Comparison of ENCODE assay signal across 8 cellular contexts in the genomic region with DNA sequence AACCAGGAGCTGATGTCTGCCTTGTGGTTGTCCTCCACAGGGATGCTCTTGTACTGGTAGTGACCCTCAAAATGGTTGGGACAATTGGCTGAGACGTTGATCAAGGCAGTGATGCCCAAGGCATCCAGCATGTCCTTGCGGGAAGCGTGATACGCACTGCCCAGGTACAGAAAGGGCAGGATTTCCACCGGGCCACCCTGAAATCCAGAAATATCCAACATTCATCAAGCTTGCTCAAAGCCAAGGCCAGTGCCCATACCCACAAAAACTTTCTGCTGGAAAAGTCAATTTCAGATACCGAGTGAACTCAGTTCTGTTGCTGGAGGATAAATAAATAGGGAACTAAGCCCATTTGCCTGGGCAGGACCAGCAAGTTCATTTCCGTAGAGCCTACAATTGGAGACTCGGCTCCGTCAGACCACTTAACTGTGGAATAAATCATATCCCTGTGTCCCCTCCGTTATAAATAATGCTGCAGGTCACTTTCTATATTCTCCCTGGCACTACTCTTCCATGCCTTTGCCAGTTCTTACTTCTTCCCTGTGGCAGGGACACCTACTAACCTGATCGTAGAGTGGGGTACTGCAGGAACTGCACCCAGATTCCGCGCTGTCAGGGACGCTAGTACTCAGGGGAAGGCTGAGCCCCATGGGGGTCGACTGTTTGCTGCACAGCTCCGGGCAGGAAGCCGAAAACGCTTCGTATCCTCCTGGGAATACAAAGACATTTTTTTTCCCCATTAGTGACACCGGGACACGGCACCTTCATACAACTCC. TPM values are rescaled to one million over a fixed set of nuclear protein-coding genes. Genes with fewer than 3 reads are reported as not detected.
DNase-seq lines count a peak whose midpoint lies in the region; ATAC-seq and TF ChIP-seq lines count a peak whose summit lies in the region.

No MANE protein-coding gene starts in this region.

- peak overlapping the region; percentile 76 for H3K27ac Mint-ChIP-seq in activated T-helper 1 cell treated with anti-CD3 and anti-CD28 coated beads, Interleukin-12 subunit alpha, Interleukin-12 subunit beta, Interleukin-2, Interleukin-4 antibody, amounts not matched to agents 30 ng/mL and 10 ng/mL and 1 ng/mL, durations not matched to agents 14 hours and 24 hours and 36 hours
- H3K27ac Mint-ChIP-seq in glutamatergic neuron (ENCODE audit: unreplicated experiment) = peak overlapping the region; percentile 97

- peak; percentile 8 to 64 (median 36) for DNase-seq in stimulated activated naive CD4-positive, alpha-beta T cell (lab: John Stamatoyannopoulos, UW)
- no peak for DNase-seq in stimulated activated naive CD4-positive, alpha-beta T cell treated with Interleukin-2 at 50 U/mL for 16 hours (lab: John Stamatoyannopoulos, UW)
- DNase-seq in activated T-helper 1 cell treated with anti-CD3 and anti-CD28 coated beads, Interleukin-12 subunit alpha, Interleukin-12 subunit beta, Interleukin-2, Interleukin-4 antibody, amounts not matched to agents 30 ng/mL and 10 ng/mL and 1 ng/mL, durations not matched to agents 14 hours and 24 hours and 36 hours (ENCODE audit: low spot score) = no peak
- DNase-seq in glutamatergic neuron (peak; percentile 53), posterior vena cava (ENCODE audit: low spot score) (peak; percentile 90), KG1 (lab: John Stamatoyannopoulos, UW) (no peak), HuH-7 (ENCODE audit: low spot score) (no peak)

- H3K9me3 Mint-ChIP-seq in activated T-helper 1 cell treated with anti-CD3 and anti-CD28 coated beads, Interleukin-12 subunit alpha, Interleukin-12 subunit beta, Interleukin-2, Interleukin-4 antibody, amounts not matched to agents 30 ng/mL and 10 ng/mL and 1 ng/mL, durations not matched to agents 14 hours and 24 hours and 36 hours = no peaks in the 10 kb centered on the region
- H3K9me3 Mint-ChIP-seq in glutamatergic neuron (ENCODE audit: unreplicated experiment) = peaks cover 16% of the 10 kb centered on the region

- intact Hi-C loops in activated T-helper 1 cell treated with anti-CD3 and anti-CD28 coated beads, Interleukin-12 subunit alpha, Interleukin-12 subunit beta, Interleukin-2, Interleukin-4 antibody, amounts not matched to agents 30 ng/mL and 10 ng/mL and 1 ng/mL, durations not matched to agents 14 hours and 24 hours and 36 hours (cut with micrococcal nuclease) = loop anchor here (2.0 to 10.0 kb wide), 4 partner anchors 559 to 1115 kb away; a partner anchor contains a TSS
- intact Hi-C loops in posterior vena cava (cut with DNase I) = loop anchor here (5.0 to 10.0 kb wide), 3 partner anchors 103 to 165 kb away; no protein-coding TSS in a partner anchor

- peaks cover 19% of the 10 kb centered on the region for H3K36me3 Mint-ChIP-seq in activated T-helper 1 cell treated with anti-CD3 and anti-CD28 coated beads, Interleukin-12 subunit alpha, Interleukin-12 subunit beta, Interleukin-2, Interleukin-4 antibody, amounts not matched to agents 30 ng/mL and 10 ng/mL and 1 ng/mL, durations not matched to agents 14 hours and 24 hours and 36 hours (ENCODE audit: low read depth)
- no peaks in the 10 kb centered on the region for H3K36me3 Mint-ChIP-seq in glutamatergic neuron (ENCODE audit: unreplicated experiment)

- ATAC-seq in HG02981 (IDR thresholded peaks at IDR 0.05; ENCODE audit: unreplicated experiment) = no peak

- no peak for TF ChIP-seq CTCF in glutamatergic neuron (IDR thresholded peaks at IDR 0.05; ENCODE audit: partially characterized antibody, unreplicated experiment)

- no peaks in the 10 kb centered on the region for H3K27me3 Mint-ChIP-seq in activated T-helper 1 cell treated with anti-CD3 and anti-CD28 coated beads, Interleukin-12 subunit alpha, Interleukin-12 subunit beta, Interleukin-2, Interleukin-4 antibody, amounts not matched to agents 30 ng/mL and 10 ng/mL and 1 ng/mL, durations not matched to agents 14 hours and 24 hours and 36 hours (ENCODE audit: insufficient read depth)
- peaks cover 13% of the 10 kb centered on the region for H3K27me3 Mint-ChIP-seq in glutamatergic neuron (ENCODE audit: unreplicated experiment)

- peaks cover 64% of the 10 kb centered on the region for H3K4me1 Mint-ChIP-seq in activated T-helper 1 cell treated with anti-CD3 and anti-CD28 coated beads, Interleukin-12 subunit alpha, Interleukin-12 subunit beta, Interleukin-2, Interleukin-4 antibody, amounts not matched to agents 30 ng/mL and 10 ng/mL and 1 ng/mL, durations not matched to agents 14 hours and 24 hours and 36 hours (ENCODE audit: low read depth)
- H3K4me1 Mint-ChIP-seq in glutamatergic neuron (ENCODE audit: low read depth, unreplicated experiment) = peaks cover 46% of the 10 kb centered on the region

- H3K4me3 Mint-ChIP-seq in activated T-helper 1 cell treated with anti-CD3 and anti-CD28 coated beads, Interleukin-12 subunit alpha, Interleukin-12 subunit beta, Interleukin-2, Interleukin-4 antibody, amounts not matched to agents 30 ng/mL and 10 ng/mL and 1 ng/mL, durations not matched to agents 14 hours and 24 hours and 36 hours = peak overlapping the region; percentile 88
- peak overlapping the region; percentile 99 for H3K4me3 Mint-ChIP-seq in glutamatergic neuron (ENCODE audit: unreplicated experiment)

RNA-seq across cellular contexts. Expression of a gene that starts 1.2 kb away (rescaled TPM):
- 11.9 and 12.5 TPM in 2 replicates for total RNA-seq in activated T-helper 1 cell treated with anti-CD3 and anti-CD28 coated beads, Interleukin-12 subunit alpha, Interleukin-12 subunit beta, Interleukin-2, Interleukin-4 antibody, amounts not matched to agents 30 ng/mL and 10 ng/mL and 1 ng/mL, durations not matched to agents 14 hours and 24 hours and 36 hours
- total RNA-seq in glutamatergic neuron (ENCODE audit: unreplicated experiment) (91.7 TPM), posterior vena cava (1,000 to 10,000 TPM in 1 of 2 donors, 100 to 1,000 TPM in 1; 445 to 1,411 TPM)

Comparison
In these comparisons a context has a peak if more than half of its experiments do, and no peak if none do; other contexts are left out.
1. DNase-seq: peak in stimulated activated naive CD4-positive, alpha-beta T cell (6 of 6), glutamatergic neuron (single experiment) and posterior vena cava (single experiment); none in stimulated activated naive CD4-positive, alpha-beta T cell treated with Interleukin-2 at 50 U/mL for 16 hours (single experiment), activated T-helper 1 cell treated with anti-CD3 and anti-CD28 coated beads, Interleukin-12 subunit alpha, Interleukin-12 subunit beta, Interleukin-2, Interleukin-4 antibody, amounts not matched to agents 30 ng/mL and 10 ng/mL and 1 ng/mL, durations not matched to agents 14 hours and 24 hours and 36 hours (single experiment), KG1 (single experiment) and HuH-7 (single experiment).